ENCODE assay signal across 8 cellular contexts in the genomic region with DNA sequence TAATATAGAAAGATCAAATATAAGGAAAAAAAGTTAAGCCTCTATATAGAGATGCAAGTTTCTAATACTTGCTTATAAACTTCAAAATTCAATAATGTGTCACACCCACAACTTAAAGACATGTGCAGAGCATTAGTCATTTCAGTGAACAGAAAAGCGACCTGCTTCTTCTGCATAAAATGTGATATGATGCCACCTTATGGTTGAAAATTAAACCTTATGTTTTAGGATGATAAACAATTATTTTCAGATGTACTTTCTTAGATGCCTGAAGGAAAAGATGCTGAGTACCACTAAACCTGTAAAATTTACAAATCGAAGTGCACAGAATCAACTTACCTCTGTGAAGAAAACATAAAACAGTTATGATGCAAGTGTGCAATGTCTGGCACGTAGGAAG.
DNase-seq lines count a peak whose midpoint lies in the region; ATAC-seq and TF ChIP-seq lines count a peak whose summit lies in the region.

No MANE protein-coding gene starts in this region.

- H3K9me3 Mint-ChIP-seq in activated naive CD4-positive, alpha-beta T cell treated with anti-CD3 and anti-CD28 coated beads for 36 hours, result no peaks in the 10 kb centered on the region

- no peak overlapping the region for H3K4me3 ChIP-seq in BJ (ENCODE audit: low read depth, low read length)
- no peak overlapping the region for H3K4me3 ChIP-seq in Karpas-422 (ENCODE audit: low read length)
- no peak overlapping the region for H3K4me3 ChIP-seq in RWPE2 (ENCODE audit: severe bottlenecking)
- H3K4me3 ChIP-seq in foreskin fibroblast (ENCODE audit: low read depth in 1 of 2, low read length in 2 of 2), result no peak overlapping the region

- H3K4me3 Mint-ChIP-seq in activated naive CD4-positive, alpha-beta T cell treated with anti-CD3 and anti-CD28 coated beads for 36 hours, result no peak overlapping the region

- TF ChIP-seq CTCF in BJ (IDR thresholded peaks at IDR 0.05; ENCODE audit: insufficient read depth, low read depth, low read length), result peak; percentile 22; the same call in 1 of the 2 replicates
- peak; percentile 79 for TF ChIP-seq CTCF in RWPE2 (IDR thresholded peaks at IDR 0.05; ENCODE audit: poor library complexity, severe bottlenecking)
- TF ChIP-seq CTCF in foreskin fibroblast (IDR thresholded peaks at IDR 0.05; ENCODE audit: low read depth, low read length), result no peak

- no peaks in the 10 kb centered on the region for H4K20me1 ChIP-seq in Karpas-422 (ENCODE audit: insufficient read depth, low read depth, low read length)

- H3K4me1 ChIP-seq in Karpas-422 (ENCODE audit: low read length) (no peaks in the 10 kb centered on the region), RWPE2 (ENCODE audit: insufficient read depth, poor library complexity, severe bottlenecking) (no peaks in the 10 kb centered on the region)

- no peak overlapping the region for H3K27ac Mint-ChIP-seq in activated naive CD4-positive, alpha-beta T cell treated with anti-CD3 and anti-CD28 coated beads for 36 hours

- H3K9ac ChIP-seq in Karpas-422 (ENCODE audit: low read length), result no peak overlapping the region

- CTCF ChIA-PET in BJ (lab: Yijun Ruan, JAX), result interaction anchor here (0.7 to 1.9 kb wide), 5 partner anchors 12 to 730 kb away, joined by 3 to 8 read pairs (median 4); no protein-coding TSS in a partner anchor
- CTCF ChIA-PET in activated naive CD4-positive, alpha-beta T cell treated with anti-CD3 and anti-CD28 coated beads for 36 hours (lab: Charles Lee), result interaction anchor here (0.7 to 0.9 kb wide), 2 partner anchors 174 to 497 kb away, joined by 3 read pairs; no protein-coding TSS in a partner anchor

- H3K4me2 ChIP-seq in Karpas-422 (ENCODE audit: low read depth, low read length, poor library complexity, severe bottlenecking), result no peak overlapping the region

- H3K36me3 Mint-ChIP-seq in activated naive CD4-positive, alpha-beta T cell treated with anti-CD3 and anti-CD28 coated beads for 36 hours (ENCODE audit: low read depth), result no peaks in the 10 kb centered on the region

- no peak overlapping the region for H2AFZ ChIP-seq in Karpas-422 (ENCODE audit: low read length)

- no peak overlapping the region for H3K27ac ChIP-seq in Karpas-422 (ENCODE audit: low read length)
- no peak overlapping the region for H3K27ac ChIP-seq in RWPE2 (ENCODE audit: poor library complexity, severe bottlenecking)

- intact Hi-C loops in posterior cingulate gyrus (cut with DNase I), result loop anchor here (5.0 kb wide), 1 partner anchor 692 kb away; no protein-coding TSS in a partner anchor
- intact Hi-C loops in activated naive CD4-positive, alpha-beta T cell treated with anti-CD3 and anti-CD28 coated beads for 36 hours (cut with micrococcal nuclease), result loop anchor here (2.0 to 10.0 kb wide), 3 partner anchors 520 to 1330 kb away; a partner anchor contains a TSS

- DNase-seq in BJ (ENCODE audit: low read depth) (peak; percentile 8), Karpas-422 (peak; percentile 57), RWPE2 (ENCODE audit: low spot score) (no peak), foreskin fibroblast (peak; percentile 33 to 72), UCSD-AML1 (lab: John Stamatoyannopoulos, UW; ENCODE audit: unreplicated experiment) (no peak), posterior cingulate gyrus (no peak)
- DNase-seq in effector CD4-positive, alpha-beta T cell, result no peak
- no peak for DNase-seq in activated naive CD4-positive, alpha-beta T cell treated with anti-CD3 and anti-CD28 coated beads for 36 hours

- H3K9me3 ChIP-seq in Karpas-422 (ENCODE audit: low read length) (no peaks in the 10 kb centered on the region), RWPE2 (ENCODE audit: severe bottlenecking) (no peaks in the 10 kb centered on the region)

- peak; percentile 76 for ATAC-seq in RWPE2 (ENCODE audit: low read depth)

- no peaks in the 10 kb centered on the region for H3K27me3 Mint-ChIP-seq in activated naive CD4-positive, alpha-beta T cell treated with anti-CD3 and anti-CD28 coated beads for 36 hours (ENCODE audit: low read depth)

- no peaks in the 10 kb centered on the region for H3K4me1 Mint-ChIP-seq in activated naive CD4-positive, alpha-beta T cell treated with anti-CD3 and anti-CD28 coated beads for 36 hours (ENCODE audit: low read depth)

- no peaks in the 10 kb centered on the region for H3K79me2 ChIP-seq in Karpas-422 (ENCODE audit: low read length)

- H3K27me3 ChIP-seq in BJ (ENCODE audit: control insufficient read depth, insufficient read depth, low read length) (no peaks in the 10 kb centered on the region), Karpas-422 (ENCODE audit: low read length) (no peaks in the 10 kb centered on the region), RWPE2 (ENCODE audit: insufficient read depth, poor library complexity, severe bottlenecking) (no peaks in the 10 kb centered on the region)

- H3K9me2 ChIP-seq in Karpas-422 (replicated peaks; ENCODE audit: insufficient read depth, low read length), result no peaks in the 10 kb centered on the region

- POLR2A ChIA-PET in BJ (lab: Charles Lee), result no interaction called here

- no peaks in the 10 kb centered on the region for H3K36me3 ChIP-seq in BJ (ENCODE audit: control insufficient read depth, insufficient read depth, low read length)
- no peaks in the 10 kb centered on the region for H3K36me3 ChIP-seq in Karpas-422 (ENCODE audit: insufficient read depth, low read length)
- H3K36me3 ChIP-seq in RWPE2 (ENCODE audit: low read depth), result no peaks in the 10 kb centered on the region

Comparison
In these comparisons a context has a peak if more than half of its experiments do, and no peak if none do; other contexts are left out.
1. DNase-seq: peak in BJ (single experiment), Karpas-422 (single experiment) and foreskin fibroblast (2 of 2); none in RWPE2 (single experiment), UCSD-AML1 (single experiment), posterior cingulate gyrus (0 of 10), effector CD4-positive, alpha-beta T cell (single experiment) and activated naive CD4-positive, alpha-beta T cell treated with anti-CD3 and anti-CD28 coated beads for 36 hours (single experiment).